Comparison of ENCODE assay signal across 8 cellular contexts in genomic region chr12:26275313-26276257, GRCh38.
DNase-seq lines count a peak whose midpoint lies in the region; ATAC-seq, FAIRE-seq and TF ChIP-seq lines count a peak whose summit lies in the region.

No MANE protein-coding gene starts in this region.

- ATAC-seq in heart right ventricle (no peak), left ventricle myocardium superior (no peak), GM21381 (IDR thresholded peaks at IDR 0.05; ENCODE audit: unreplicated experiment) (no peak)

- TF ChIP-seq POLR2A in vagina (IDR thresholded peaks at IDR 0.05): no peak

- no peak for FAIRE-seq in bronchial epithelial cell (lab: Jason Lieb, UNC)

- TF ChIP-seq CTCF in heart right ventricle (IDR thresholded peaks at IDR 0.05) (no peak), bronchial epithelial cell (IDR thresholded peaks at IDR 0.05; ENCODE audit: insufficient read depth, low read length, severe bottlenecking) (no peak), vagina (IDR thresholded peaks at IDR 0.05) (no peak)

- DNase-seq in heart right ventricle: no peak
- no peak for DNase-seq in left ventricle myocardium superior
- DNase-seq in bronchial epithelial cell (ENCODE audit: low read depth): peak; percentile 76
- peak in 1 of 2 donors; percentile 81 for DNase-seq in vagina (ENCODE audit: extremely low spot score in 2 of 2)
- no peak for DNase-seq in SKM-1 treated with dmso at 0.1 percent for 144 hours (lab: John Stamatoyannopoulos, UW; ENCODE audit: unreplicated experiment)
- DNase-seq in NCI-H2029 treated with DMSO at 0.1 percent for 48 hours (lab: John Stamatoyannopoulos, UW): no peak

- intact Hi-C loops in heart right ventricle (cut with DNase I) (loop anchor here in 5 of 10 donors (10.0 kb wide), 1 partner anchor 151 kb away; the partner anchor contains the start of gene BHLHE41 (in 5 of the 5)), left ventricle myocardium superior (cut with micrococcal nuclease) (no loop called here), vagina (cut with DNase I) (no loop called here)

- H3K27ac ChIP-seq in heart right ventricle (peak overlapping the region; percentile 25 to 89 (median 80)), mucosa of rectum (ENCODE audit: low read depth in 2 of 2, low read length in 2 of 2) (peak overlapping the region; percentile 70 to 85), vagina (peak overlapping the region; percentile 90)

- 80 to 85% methylated on average over 12 of the region's 12 CpGs for WGBS in heart right ventricle, 2 donors

- H3K27me3 ChIP-seq in heart right ventricle: no peaks in the 10 kb centered on the region
- H3K27me3 ChIP-seq in bronchial epithelial cell (ENCODE audit: control insufficient read depth, insufficient read depth, low read length): no peaks in the 10 kb centered on the region
- no peaks in the 10 kb centered on the region for H3K27me3 ChIP-seq in mucosa of rectum (ENCODE audit: control insufficient read depth in 2 of 2, insufficient read depth in 2 of 2, low read length in 2 of 2)
- H3K27me3 ChIP-seq in vagina: no peaks in the 10 kb centered on the region

- H3K4me1 ChIP-seq in heart right ventricle (peaks cover 10 to 75% (median 38%) of the 10 kb centered on the region in 9 donors), mucosa of rectum (ENCODE audit: control insufficient read depth in 2 of 2, insufficient read depth in 2 of 2, low read length in 2 of 2) (peaks cover 8 to 26% of the 10 kb centered on the region in 2 donors), vagina (peaks cover 55% of the 10 kb centered on the region)

- no peaks in the 10 kb centered on the region for H3K9me3 ChIP-seq in heart right ventricle
- no peaks in the 10 kb centered on the region for H3K9me3 ChIP-seq in mucosa of rectum (ENCODE audit: control insufficient read depth in 2 of 2, low read length in 2 of 2)
- H3K9me3 ChIP-seq in vagina: no peaks in the 10 kb centered on the region

- H3K36me3 ChIP-seq in heart right ventricle (no peaks in the 10 kb centered on the region), bronchial epithelial cell (ENCODE audit: control insufficient read depth, insufficient read depth, low read length) (no peaks in the 10 kb centered on the region), mucosa of rectum (ENCODE audit: control insufficient read depth in 2 of 2, insufficient read depth in 2 of 2, low read length in 2 of 2) (no peaks in the 10 kb centered on the region), vagina (no peaks in the 10 kb centered on the region)

- H3K4me3 ChIP-seq in heart right ventricle: no peak overlapping the region
- H3K4me3 ChIP-seq in bronchial epithelial cell (ENCODE audit: low read depth, low read length): no peak overlapping the region
- no peak overlapping the region for H3K4me3 ChIP-seq in mucosa of rectum (ENCODE audit: low read length in 2 of 2)
- no peak overlapping the region for H3K4me3 ChIP-seq in vagina

- H3K9ac ChIP-seq in mucosa of rectum (ENCODE audit: low read depth in 1 of 2, low read length in 2 of 2): no peak overlapping the region
